22 cellular contexts compared by ENCODE assay signal in the genomic region with DNA sequence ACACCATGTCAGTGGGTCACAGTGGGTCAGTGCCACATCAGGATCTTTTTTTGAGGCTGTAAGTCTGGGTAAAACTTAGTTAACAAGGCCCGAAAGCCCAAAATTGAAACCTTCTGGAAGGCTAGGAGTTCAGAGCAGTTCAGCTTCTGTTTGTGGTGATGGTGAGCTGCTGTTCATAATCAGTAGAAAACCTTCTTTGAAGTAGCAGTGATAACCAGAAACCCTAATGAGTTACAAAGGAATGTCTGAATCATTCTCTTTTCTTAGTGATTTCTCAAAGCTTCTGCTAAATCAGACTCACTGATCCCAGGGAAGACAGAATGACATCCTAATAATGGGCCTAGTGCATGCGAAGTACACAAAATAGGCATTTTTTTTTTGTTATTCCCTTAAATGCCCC.
DNase-seq lines count a peak whose midpoint lies in the region; ATAC-seq and TF ChIP-seq lines count a peak whose summit lies in the region.
"Had no signal": no experiment of that assay in that cellular context is flagged by ENCODE, and none has a peak within 500 bp of the region (broad histone marks: within the 10 kb centered on the region; RNA-seq: fewer than 3 reads in every experiment).

No MANE protein-coding gene starts in this region.

- peaks cover 12 to 26% of the 10 kb centered on the region in 2 donors for H3K36me3 ChIP-seq in ascending aorta
- H3K36me3 ChIP-seq: right lobe of liver had no signal

- intact Hi-C loops in ascending aorta (cut with DNase I) = no loop called here

- no peaks in the 10 kb centered on the region for H3K9me3 Mint-ChIP-seq in activated T-cell treated with anti-CD3 and anti-CD28 coated beads, Interleukin-2, amount 50 U/mL, for 4 hours
- H3K9me3 Mint-ChIP-seq: activated B cell treated with CpG ODN at 0.5 μM for 24 hours; activated naive CD8-positive, alpha-beta T cell treated with anti-CD3 and anti-CD28 coated beads, Interleukin-2, amount 50 U/mL, for 24 hours; activated T-cell treated with anti-CD3 and anti-CD28 coated beads, Interleukin-2, amount 50 U/mL, for 72 hours; T-helper 2 cell treated with Interferon-gamma antibody and Interleukin-4, amounts not matched to agents 5 μg/mL and 100 μg/mL, for 36 hours had no signal

- H3K27me3 ChIP-seq in ascending aorta = no peaks in the 10 kb centered on the region
- H3K27me3 ChIP-seq: right lobe of liver, SJCRH30, upper lobe of left lung had no signal

- peak overlapping the region; percentile 29 to 44 for H3K27ac ChIP-seq in ascending aorta
- H3K27ac ChIP-seq: right lobe of liver, SJCRH30, upper lobe of left lung had no signal

- H3K36me3 Mint-ChIP-seq in activated T-cell treated with anti-CD3 and anti-CD28 coated beads, Interleukin-2, amount 50 U/mL, for 4 hours (ENCODE audit: insufficient read depth) = no peaks in the 10 kb centered on the region

- DNase-seq in EL = peak; percentile 37
- no peak for DNase-seq in ascending aorta (ENCODE audit: low spot score in 2 of 2)
- peak; percentile 9 for DNase-seq in iPS-NIHi7 (ENCODE audit: extremely low spot score)
- peak; percentile 60 for DNase-seq in renal cortical epithelial cell (ENCODE audit: low read depth)
- DNase-seq in activated T-cell treated with anti-CD3 and anti-CD28 coated beads, Interleukin-2, amount 50 U/mL, for 4 hours = no peak
- no peak for DNase-seq in COR-L47 (lab: John Stamatoyannopoulos, UW)
- DNase-seq: activated B cell treated with CpG ODN at 0.5 μM for 24 hours; activated CD8-positive, alpha-beta T cell treated with anti-CD3 and anti-CD28 coated beads, Interleukin-2, amount 10 ng/mL, durations not matched to agents 7 days and 5 days; activated naive CD8-positive, alpha-beta T cell treated with anti-CD3 and anti-CD28 coated beads, Interleukin-2, amount 50 U/mL, for 24 hours; activated T-cell treated with anti-CD3 and anti-CD28 coated beads, Interleukin-2, amount 50 U/mL, for 72 hours; caudate nucleus; effector memory CD4-positive, alpha-beta T cell; left colon; NCI-H774; occipital lobe; right lobe of liver; SJCRH30; stimulated activated naive CD8-positive, alpha-beta T cell treated with anti-CD3 and anti-CD28 coated beads, Interleukin-15, Interleukin-2, amounts not matched to agents 100 U/mL and 50 U/mL, for 24 hours; upper lobe of left lung had no signal

- H3K27me3 Mint-ChIP-seq in activated T-cell treated with anti-CD3 and anti-CD28 coated beads, Interleukin-2, amount 50 U/mL, for 4 hours (ENCODE audit: low read depth) = no peaks in the 10 kb centered on the region
- H3K27me3 Mint-ChIP-seq: activated B cell treated with CpG ODN at 0.5 μM for 24 hours had no signal

- no peaks in the 10 kb centered on the region for H3K9me3 ChIP-seq in ascending aorta
- H3K9me3 ChIP-seq: right lobe of liver, SJCRH30, upper lobe of left lung had no signal

- no peak overlapping the region for H3K4me3 ChIP-seq in ascending aorta
- H3K4me3 ChIP-seq: right lobe of liver, SJCRH30, upper lobe of left lung had no signal

- H3K4me1 Mint-ChIP-seq in activated T-cell treated with anti-CD3 and anti-CD28 coated beads, Interleukin-2, amount 50 U/mL, for 4 hours (ENCODE audit: low read depth) = no peaks in the 10 kb centered on the region
- H3K4me1 Mint-ChIP-seq: activated B cell treated with CpG ODN at 0.5 μM for 24 hours; activated naive CD8-positive, alpha-beta T cell treated with anti-CD3 and anti-CD28 coated beads, Interleukin-2, amount 50 U/mL, for 24 hours had no signal

- ATAC-seq in GM19035 (IDR thresholded peaks at IDR 0.05; ENCODE audit: unreplicated experiment) = no peak
- no peak for ATAC-seq in activated T-cell treated with anti-CD3 and anti-CD28 coated beads, Interleukin-2, amount 50 U/mL, for 4 hours
- no peak for ATAC-seq in HG03521 (IDR thresholded peaks at IDR 0.05; ENCODE audit: unreplicated experiment)
- ATAC-seq: activated CD8-positive, alpha-beta T cell treated with anti-CD3 and anti-CD28 coated beads, Interleukin-2, amount 10 ng/mL, durations not matched to agents 7 days and 5 days; activated naive CD8-positive, alpha-beta T cell treated with anti-CD3 and anti-CD28 coated beads, Interleukin-2, amount 50 U/mL, for 24 hours; activated T-cell treated with anti-CD3 and anti-CD28 coated beads, Interleukin-2, amount 50 U/mL, for 72 hours; left colon; stimulated activated naive CD8-positive, alpha-beta T cell treated with anti-CD3 and anti-CD28 coated beads, Interleukin-15, Interleukin-2, amounts not matched to agents 100 U/mL and 50 U/mL, for 24 hours had no signal

- peaks cover 0 to 6% of the 10 kb centered on the region in 2 donors for H3K4me1 ChIP-seq in ascending aorta
- H3K4me1 ChIP-seq: right lobe of liver, SJCRH30, upper lobe of left lung had no signal

- TF ChIP-seq CTCF in ascending aorta (IDR thresholded peaks at IDR 0.05) = no peak

- H3K4me3 Mint-ChIP-seq in activated T-cell treated with anti-CD3 and anti-CD28 coated beads, Interleukin-2, amount 50 U/mL, for 4 hours = no peak overlapping the region
- H3K4me3 Mint-ChIP-seq: activated B cell treated with CpG ODN at 0.5 μM for 24 hours; activated CD8-positive, alpha-beta T cell treated with anti-CD3 and anti-CD28 coated beads, Interleukin-2, amount 10 ng/mL, durations not matched to agents 7 days and 5 days; activated naive CD8-positive, alpha-beta T cell treated with anti-CD3 and anti-CD28 coated beads, Interleukin-2, amount 50 U/mL, for 24 hours; activated T-cell treated with anti-CD3 and anti-CD28 coated beads, Interleukin-2, amount 50 U/mL, for 72 hours; T-helper 2 cell treated with Interferon-gamma antibody and Interleukin-4, amounts not matched to agents 5 μg/mL and 100 μg/mL, for 36 hours had no signal

Comparison
In these comparisons a context has a peak if more than half of its experiments do, and no peak if none do; other contexts are left out.
1. DNase-seq: peak in EL (single experiment), iPS-NIHi7 (single experiment) and renal cortical epithelial cell (single experiment); none in ascending aorta (0 of 2), activated T-cell treated with anti-CD3 and anti-CD28 coated beads, Interleukin-2, amount 50 U/mL, for 4 hours (single experiment) and COR-L47 (single experiment).